20 cellular contexts compared by ENCODE assay signal in genomic region chr15:74209560-74209958, GRCh38. TPM values are rescaled to one million over a fixed set of nuclear protein-coding genes. Genes with fewer than 3 reads are reported as not detected.
DNase-seq lines count a peak whose midpoint lies in the region; ATAC-seq and TF ChIP-seq lines count a peak whose summit lies in the region.
"Had no signal": no experiment of that assay in that cellular context is flagged by ENCODE, and none has a peak within 500 bp of the region (broad histone marks: within the 10 kb centered on the region; RNA-seq: fewer than 3 reads in every experiment).

No MANE protein-coding gene starts in this region.

- peak; percentile 12 for ATAC-seq in SK-N-SH treated with all-trans-retinoic acid at 6 μM for 48 hours
- no peak for ATAC-seq in stimulated activated effector memory CD8-positive, alpha-beta T cell treated with anti-CD3 and anti-CD28 coated beads, Interleukin-12 subunit alpha, Interleukin-12 subunit beta, amount 100 ng/mL, for 72 hours
- ATAC-seq: gastrocnemius medialis had no signal

- no peak overlapping the region for H2AFZ ChIP-seq in smooth muscle cell (ENCODE audit: low read depth)

- H3K4me2 ChIP-seq in smooth muscle cell = peak overlapping the region; percentile 78

- H3K36me3 ChIP-seq in smooth muscle cell (ENCODE audit: low read depth) = no peaks in the 10 kb centered on the region
- no peaks in the 10 kb centered on the region for H3K36me3 ChIP-seq in tibial artery
- H3K36me3 ChIP-seq: gastrocnemius medialis, left lung, suprapubic skin had no signal

- H3F3A ChIP-seq in smooth muscle cell (ENCODE audit: low read depth) = peaks cover 3% of the 10 kb centered on the region

- no peak overlapping the region for H3K27ac Mint-ChIP-seq in stimulated activated effector memory CD8-positive, alpha-beta T cell treated with anti-CD3 and anti-CD28 coated beads, Interleukin-12 subunit alpha, Interleukin-12 subunit beta, amount 100 ng/mL, for 72 hours
- H3K27ac Mint-ChIP-seq: activated naive CD4-positive, alpha-beta T cell treated with anti-CD3 and anti-CD28 coated beads for 36 hours; dendritic cell treated with granulocyte-macrophage colony-stimulating factor and Interleukin-4, amounts not matched to agents 40 ng/mL and 50 ng/mL, for 4 days had no signal

- H3K27me3 ChIP-seq in smooth muscle cell (ENCODE audit: low read depth) (no peaks in the 10 kb centered on the region), tibial artery (no peaks in the 10 kb centered on the region)
- H3K27me3 ChIP-seq: gastrocnemius medialis had no signal

- 0 out of 2 replicates have a peak overlapping the region, but pooled peaks have one; percentile 1 for H3K4me3 ChIP-seq in iPS-18c (ENCODE audit: insufficient read depth, low read depth, low read length)
- H3K4me3 ChIP-seq in smooth muscle cell = no peak overlapping the region
- no peak overlapping the region for H3K4me3 ChIP-seq in tibial artery
- H3K4me3 ChIP-seq: gastrocnemius medialis, left lung, skin epidermis, suprapubic skin had no signal

- H3K9ac ChIP-seq in smooth muscle cell (ENCODE audit: low read depth) = peak overlapping the region; percentile 9

- no peaks in the 10 kb centered on the region for H3K36me3 Mint-ChIP-seq in stimulated activated effector memory CD8-positive, alpha-beta T cell treated with anti-CD3 and anti-CD28 coated beads, Interleukin-12 subunit alpha, Interleukin-12 subunit beta, amount 100 ng/mL, for 72 hours

- DNase-seq in NCI-H2171 treated with DMSO at 0.1 percent for 48 hours (lab: John Stamatoyannopoulos, UW) (peak; percentile 32), NCI-H2171 (lab: John Stamatoyannopoulos, UW) (no peak), smooth muscle cell (lab: John Stamatoyannopoulos, UW; ENCODE audit: unreplicated experiment) (no peak), tibial artery (no peak), DMS 273 treated with DMSO at 0.1 percent for 48 hours (lab: John Stamatoyannopoulos, UW) (no peak)
- no peak for DNase-seq in stimulated activated effector memory CD8-positive, alpha-beta T cell treated with anti-CD3 and anti-CD28 coated beads, Interleukin-12 subunit alpha, Interleukin-12 subunit beta, amount 100 ng/mL, for 72 hours (ENCODE audit: low spot score in 2 of 2)
- DNase-seq: activated CD4-positive, alpha-beta T cell treated with anti-CD3 and anti-CD28 coated beads, Interleukin-2, amount 50 U/mL, for 4 hours; activated naive CD4-positive, alpha-beta T cell treated with anti-CD3 and anti-CD28 coated beads for 36 hours; gastrocnemius medialis; NCI-H1694; NK-92 treated with Interleukin-12 subunit alpha and Interleukin-12 subunit beta, amount 100 ng/mL, for 24 hours; stimulated activated CD4-positive, alpha-beta T cell treated with anti-CD3 and anti-CD28 coated beads, Interleukin-4, amount 100 ng/mL, for 4 hours had no signal

- WGBS in smooth muscle cell (ENCODE audit: low lambda C conversion rate) = 65% methylated on average over 5 of the region's 5 CpGs

- peaks cover 36% of the 10 kb centered on the region for H3K4me1 ChIP-seq in smooth muscle cell (ENCODE audit: low read depth)
- H3K4me1 ChIP-seq in tibial artery = peaks cover 0 to 18% (median 8%) of the 10 kb centered on the region in 4 donors
- H3K4me1 ChIP-seq: gastrocnemius medialis, left lung, suprapubic skin had no signal

- H3K27ac ChIP-seq in smooth muscle cell (ENCODE audit: low read depth) (peak overlapping the region; percentile 73), tibial artery (no peak overlapping the region)
- H3K27ac ChIP-seq: 22Rv1, gastrocnemius medialis, left lung, skin epidermis, suprapubic skin had no signal

- H3K9me3 ChIP-seq in iPS-18c (ENCODE audit: control insufficient read depth, insufficient read depth, low read length) (no peaks in the 10 kb centered on the region), smooth muscle cell (replicated peaks; ENCODE audit: low read depth) (no peaks in the 10 kb centered on the region), tibial artery (no peaks in the 10 kb centered on the region)
- H3K9me3 ChIP-seq: gastrocnemius medialis, left lung, suprapubic skin had no signal

- no peaks in the 10 kb centered on the region for H3K79me2 ChIP-seq in smooth muscle cell (ENCODE audit: low read depth)

- TF ChIP-seq CTCF in smooth muscle cell (IDR thresholded peaks at IDR 0.05; ENCODE audit: borderline replicate concordance, insufficient read depth, poor library complexity, severe bottlenecking) (no peak), tibial artery (IDR thresholded peaks at IDR 0.05) (no peak)

- no peak overlapping the region for H3K4me3 Mint-ChIP-seq in stimulated activated effector memory CD8-positive, alpha-beta T cell treated with anti-CD3 and anti-CD28 coated beads, Interleukin-12 subunit alpha, Interleukin-12 subunit beta, amount 100 ng/mL, for 72 hours
- H3K4me3 Mint-ChIP-seq: activated naive CD4-positive, alpha-beta T cell treated with anti-CD3 and anti-CD28 coated beads for 36 hours; dendritic cell treated with granulocyte-macrophage colony-stimulating factor and Interleukin-4, amounts not matched to agents 40 ng/mL and 50 ng/mL, for 4 days had no signal

- no peaks in the 10 kb centered on the region for H3K9me3 Mint-ChIP-seq in stimulated activated effector memory CD8-positive, alpha-beta T cell treated with anti-CD3 and anti-CD28 coated beads, Interleukin-12 subunit alpha, Interleukin-12 subunit beta, amount 100 ng/mL, for 72 hours
- H3K9me3 Mint-ChIP-seq: activated naive CD4-positive, alpha-beta T cell treated with anti-CD3 and anti-CD28 coated beads for 36 hours; dendritic cell treated with granulocyte-macrophage colony-stimulating factor and Interleukin-4, amounts not matched to agents 40 ng/mL and 50 ng/mL, for 4 days had no signal

- H4K20me1 ChIP-seq in smooth muscle cell (ENCODE audit: low read depth) = no peaks in the 10 kb centered on the region

- peaks cover 6% of the 10 kb centered on the region for H3K4me1 Mint-ChIP-seq in stimulated activated effector memory CD8-positive, alpha-beta T cell treated with anti-CD3 and anti-CD28 coated beads, Interleukin-12 subunit alpha, Interleukin-12 subunit beta, amount 100 ng/mL, for 72 hours

- intact Hi-C loops in tibial artery (cut with DNase I; ENCODE audit: low total_unique reads) = no loop called here

TF ChIP-seq in SK-N-SH treated with all-trans-retinoic acid at 6 μM for 48 hours, 23 proteins besides CTCF, POLR2A, EP300 and RAD21 (continues in another document):
- no peak for TF ChIP-seq SNAI2 (CRISPR knock-in tag; IDR thresholded peaks at IDR 0.05)
- no peak for TF ChIP-seq PATZ1 (CRISPR knock-in tag; IDR thresholded peaks at IDR 0.05; ENCODE audit: borderline replicate concordance)
- TF ChIP-seq, protein P1, sequence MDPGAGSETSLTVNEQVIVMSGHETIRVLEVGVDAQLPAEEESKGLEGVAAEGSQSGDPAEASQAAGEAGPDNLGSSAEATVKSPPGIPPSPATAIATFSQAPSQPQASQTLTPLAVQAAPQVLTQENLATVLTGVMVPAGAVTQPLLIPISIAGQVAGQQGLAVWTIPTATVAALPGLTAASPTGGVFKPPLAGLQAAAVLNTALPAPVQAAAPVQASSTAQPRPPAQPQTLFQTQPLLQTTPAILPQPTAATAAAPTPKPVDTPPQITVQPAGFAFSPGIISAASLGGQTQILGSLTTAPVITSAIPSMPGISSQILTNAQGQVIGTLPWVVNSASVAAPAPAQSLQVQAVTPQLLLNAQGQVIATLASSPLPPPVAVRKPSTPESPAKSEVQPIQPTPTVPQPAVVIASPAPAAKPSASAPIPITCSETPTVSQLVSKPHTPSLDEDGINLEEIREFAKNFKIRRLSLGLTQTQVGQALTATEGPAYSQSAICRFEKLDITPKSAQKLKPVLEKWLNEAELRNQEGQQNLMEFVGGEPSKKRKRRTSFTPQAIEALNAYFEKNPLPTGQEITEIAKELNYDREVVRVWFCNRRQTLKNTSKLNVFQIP (CRISPR knock-in tag; IDR thresholded peaks at IDR 0.05; ENCODE audit: borderline replicate concordance, low read depth) = no peak
- TF ChIP-seq BACH2 (CRISPR knock-in tag; IDR thresholded peaks at IDR 0.05; ENCODE audit: borderline replicate concordance) = no peak
- TF ChIP-seq GLIS3 (CRISPR knock-in tag; IDR thresholded peaks at IDR 0.05) = no peak
- TF ChIP-seq CSDC2 (CRISPR knock-in tag; IDR thresholded peaks at IDR 0.05) = no peak

RNA-seq across cellular contexts. Expression of gene STRA6, which starts 7.0 kb away (rescaled TPM):
- 111 and 124 TPM in 2 replicates for total RNA-seq in smooth muscle cell
- 237 and 253 TPM in 2 replicates for polyA plus RNA-seq in smooth muscle cell
- total RNA-seq: activated naive CD4-positive, alpha-beta T cell treated with anti-CD3 and anti-CD28 coated beads for 36 hours; gastrocnemius medialis had no signal

RNA-seq across cellular contexts. Expression of gene CCDC33, which starts 26.6 kb away (rescaled TPM):
- 2.1 and 3.8 TPM in 2 replicates for total RNA-seq in smooth muscle cell
- 5.8 and 10.0 TPM in 2 replicates for polyA plus RNA-seq in smooth muscle cell
- total RNA-seq: activated naive CD4-positive, alpha-beta T cell treated with anti-CD3 and anti-CD28 coated beads for 36 hours; gastrocnemius medialis had no signal
- polyA plus RNA-seq: esophagus had no signal

RNA-seq across cellular contexts. Expression of gene ISLR, which starts 36.0 kb away (rescaled TPM):
- total RNA-seq in smooth muscle cell = 67.3 and 119 TPM in 2 replicates
- polyA plus RNA-seq in smooth muscle cell = 93.3 and 130 TPM in 2 replicates
- total RNA-seq: activated naive CD4-positive, alpha-beta T cell treated with anti-CD3 and anti-CD28 coated beads for 36 hours had no signal
